1 cellular context compared by ENCODE assay signal in the genomic region with DNA sequence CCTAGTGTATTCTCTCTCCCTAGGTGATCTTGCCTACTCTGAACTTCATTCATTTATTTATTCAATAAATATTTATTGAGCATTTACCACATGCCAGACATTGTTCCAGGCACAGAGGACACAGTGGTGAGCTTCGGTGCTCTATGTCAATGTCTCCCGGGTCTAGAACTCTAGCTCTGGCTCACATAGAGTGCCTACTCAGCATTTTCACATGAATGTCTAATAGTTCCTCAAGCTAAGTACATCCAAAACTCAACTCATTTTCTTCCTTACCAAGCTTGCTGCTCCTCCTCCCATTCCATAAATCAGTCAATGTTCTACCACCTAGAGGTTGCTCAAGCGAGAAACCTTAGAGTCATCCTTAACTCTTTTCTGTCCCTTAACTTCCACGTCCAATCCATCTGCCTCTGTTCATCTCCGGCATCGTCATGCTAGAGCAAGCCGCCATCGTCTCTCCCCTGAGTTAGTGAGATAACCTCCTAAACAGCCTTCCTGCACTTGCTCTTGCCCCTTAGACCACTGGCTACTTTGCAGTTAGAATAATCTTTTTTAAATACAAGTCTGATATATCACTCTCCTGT.
TF ChIP-seq lines count a peak whose summit lies in the region.

No MANE protein-coding gene starts in this region.

TF ChIP-seq in K562, 482 proteins besides CTCF, POLR2A, EP300 and RAD21 (continued from another document and continues in another):
- TF ChIP-seq, protein P1, sequence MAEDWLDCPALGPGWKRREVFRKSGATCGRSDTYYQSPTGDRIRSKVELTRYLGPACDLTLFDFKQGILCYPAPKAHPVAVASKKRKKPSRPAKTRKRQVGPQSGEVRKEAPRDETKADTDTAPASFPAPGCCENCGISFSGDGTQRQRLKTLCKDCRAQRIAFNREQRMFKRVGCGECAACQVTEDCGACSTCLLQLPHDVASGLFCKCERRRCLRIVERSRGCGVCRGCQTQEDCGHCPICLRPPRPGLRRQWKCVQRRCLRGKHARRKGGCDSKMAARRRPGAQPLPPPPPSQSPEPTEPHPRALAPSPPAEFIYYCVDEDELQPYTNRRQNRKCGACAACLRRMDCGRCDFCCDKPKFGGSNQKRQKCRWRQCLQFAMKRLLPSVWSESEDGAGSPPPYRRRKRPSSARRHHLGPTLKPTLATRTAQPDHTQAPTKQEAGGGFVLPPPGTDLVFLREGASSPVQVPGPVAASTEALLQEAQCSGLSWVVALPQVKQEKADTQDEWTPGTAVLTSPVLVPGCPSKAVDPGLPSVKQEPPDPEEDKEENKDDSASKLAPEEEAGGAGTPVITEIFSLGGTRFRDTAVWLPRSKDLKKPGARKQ (CRISPR knock-in tag; IDR thresholded peaks at IDR 0.05), result no peak
- no peak for TF ChIP-seq EGR1 (conservative IDR thresholded peaks at IDR 0.05)
- no peak for TF ChIP-seq PHTF2 (CRISPR knock-in tag; IDR thresholded peaks at IDR 0.05)
- no peak for TF ChIP-seq ZNF778 (CRISPR knock-in tag; IDR thresholded peaks at IDR 0.05)
- no peak for TF ChIP-seq FOXK1 (CRISPR knock-in tag; IDR thresholded peaks at IDR 0.05; ENCODE audit: borderline replicate concordance)
- TF ChIP-seq ZC3H8 (IDR thresholded peaks at IDR 0.05), result no peak
- no peak for TF ChIP-seq SRSF3 (IDR thresholded peaks at IDR 0.05; ENCODE audit: insufficient read depth, low read length)
- TF ChIP-seq CBFA2T3 (IDR thresholded peaks at IDR 0.05), result 0 out of 2 replicates have a peak, but pooled peaks have one; percentile 13
- TF ChIP-seq, protein P2, sequence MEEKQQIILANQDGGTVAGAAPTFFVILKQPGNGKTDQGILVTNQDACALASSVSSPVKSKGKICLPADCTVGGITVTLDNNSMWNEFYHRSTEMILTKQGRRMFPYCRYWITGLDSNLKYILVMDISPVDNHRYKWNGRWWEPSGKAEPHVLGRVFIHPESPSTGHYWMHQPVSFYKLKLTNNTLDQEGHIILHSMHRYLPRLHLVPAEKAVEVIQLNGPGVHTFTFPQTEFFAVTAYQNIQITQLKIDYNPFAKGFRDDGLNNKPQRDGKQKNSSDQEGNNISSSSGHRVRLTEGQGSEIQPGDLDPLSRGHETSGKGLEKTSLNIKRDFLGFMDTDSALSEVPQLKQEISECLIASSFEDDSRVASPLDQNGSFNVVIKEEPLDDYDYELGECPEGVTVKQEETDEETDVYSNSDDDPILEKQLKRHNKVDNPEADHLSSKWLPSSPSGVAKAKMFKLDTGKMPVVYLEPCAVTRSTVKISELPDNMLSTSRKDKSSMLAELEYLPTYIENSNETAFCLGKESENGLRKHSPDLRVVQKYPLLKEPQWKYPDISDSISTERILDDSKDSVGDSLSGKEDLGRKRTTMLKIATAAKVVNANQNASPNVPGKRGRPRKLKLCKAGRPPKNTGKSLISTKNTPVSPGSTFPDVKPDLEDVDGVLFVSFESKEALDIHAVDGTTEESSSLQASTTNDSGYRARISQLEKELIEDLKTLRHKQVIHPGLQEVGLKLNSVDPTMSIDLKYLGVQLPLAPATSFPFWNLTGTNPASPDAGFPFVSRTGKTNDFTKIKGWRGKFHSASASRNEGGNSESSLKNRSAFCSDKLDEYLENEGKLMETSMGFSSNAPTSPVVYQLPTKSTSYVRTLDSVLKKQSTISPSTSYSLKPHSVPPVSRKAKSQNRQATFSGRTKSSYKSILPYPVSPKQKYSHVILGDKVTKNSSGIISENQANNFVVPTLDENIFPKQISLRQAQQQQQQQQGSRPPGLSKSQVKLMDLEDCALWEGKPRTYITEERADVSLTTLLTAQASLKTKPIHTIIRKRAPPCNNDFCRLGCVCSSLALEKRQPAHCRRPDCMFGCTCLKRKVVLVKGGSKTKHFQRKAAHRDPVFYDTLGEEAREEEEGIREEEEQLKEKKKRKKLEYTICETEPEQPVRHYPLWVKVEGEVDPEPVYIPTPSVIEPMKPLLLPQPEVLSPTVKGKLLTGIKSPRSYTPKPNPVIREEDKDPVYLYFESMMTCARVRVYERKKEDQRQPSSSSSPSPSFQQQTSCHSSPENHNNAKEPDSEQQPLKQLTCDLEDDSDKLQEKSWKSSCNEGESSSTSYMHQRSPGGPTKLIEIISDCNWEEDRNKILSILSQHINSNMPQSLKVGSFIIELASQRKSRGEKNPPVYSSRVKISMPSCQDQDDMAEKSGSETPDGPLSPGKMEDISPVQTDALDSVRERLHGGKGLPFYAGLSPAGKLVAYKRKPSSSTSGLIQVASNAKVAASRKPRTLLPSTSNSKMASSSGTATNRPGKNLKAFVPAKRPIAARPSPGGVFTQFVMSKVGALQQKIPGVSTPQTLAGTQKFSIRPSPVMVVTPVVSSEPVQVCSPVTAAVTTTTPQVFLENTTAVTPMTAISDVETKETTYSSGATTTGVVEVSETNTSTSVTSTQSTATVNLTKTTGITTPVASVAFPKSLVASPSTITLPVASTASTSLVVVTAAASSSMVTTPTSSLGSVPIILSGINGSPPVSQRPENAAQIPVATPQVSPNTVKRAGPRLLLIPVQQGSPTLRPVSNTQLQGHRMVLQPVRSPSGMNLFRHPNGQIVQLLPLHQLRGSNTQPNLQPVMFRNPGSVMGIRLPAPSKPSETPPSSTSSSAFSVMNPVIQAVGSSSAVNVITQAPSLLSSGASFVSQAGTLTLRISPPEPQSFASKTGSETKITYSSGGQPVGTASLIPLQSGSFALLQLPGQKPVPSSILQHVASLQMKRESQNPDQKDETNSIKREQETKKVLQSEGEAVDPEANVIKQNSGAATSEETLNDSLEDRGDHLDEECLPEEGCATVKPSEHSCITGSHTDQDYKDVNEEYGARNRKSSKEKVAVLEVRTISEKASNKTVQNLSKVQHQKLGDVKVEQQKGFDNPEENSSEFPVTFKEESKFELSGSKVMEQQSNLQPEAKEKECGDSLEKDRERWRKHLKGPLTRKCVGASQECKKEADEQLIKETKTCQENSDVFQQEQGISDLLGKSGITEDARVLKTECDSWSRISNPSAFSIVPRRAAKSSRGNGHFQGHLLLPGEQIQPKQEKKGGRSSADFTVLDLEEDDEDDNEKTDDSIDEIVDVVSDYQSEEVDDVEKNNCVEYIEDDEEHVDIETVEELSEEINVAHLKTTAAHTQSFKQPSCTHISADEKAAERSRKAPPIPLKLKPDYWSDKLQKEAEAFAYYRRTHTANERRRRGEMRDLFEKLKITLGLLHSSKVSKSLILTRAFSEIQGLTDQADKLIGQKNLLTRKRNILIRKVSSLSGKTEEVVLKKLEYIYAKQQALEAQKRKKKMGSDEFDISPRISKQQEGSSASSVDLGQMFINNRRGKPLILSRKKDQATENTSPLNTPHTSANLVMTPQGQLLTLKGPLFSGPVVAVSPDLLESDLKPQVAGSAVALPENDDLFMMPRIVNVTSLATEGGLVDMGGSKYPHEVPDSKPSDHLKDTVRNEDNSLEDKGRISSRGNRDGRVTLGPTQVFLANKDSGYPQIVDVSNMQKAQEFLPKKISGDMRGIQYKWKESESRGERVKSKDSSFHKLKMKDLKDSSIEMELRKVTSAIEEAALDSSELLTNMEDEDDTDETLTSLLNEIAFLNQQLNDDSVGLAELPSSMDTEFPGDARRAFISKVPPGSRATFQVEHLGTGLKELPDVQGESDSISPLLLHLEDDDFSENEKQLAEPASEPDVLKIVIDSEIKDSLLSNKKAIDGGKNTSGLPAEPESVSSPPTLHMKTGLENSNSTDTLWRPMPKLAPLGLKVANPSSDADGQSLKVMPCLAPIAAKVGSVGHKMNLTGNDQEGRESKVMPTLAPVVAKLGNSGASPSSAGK (IDR thresholded peaks at IDR 0.05), result no peak
- TF ChIP-seq ETV5 (CRISPR knock-in tag; IDR thresholded peaks at IDR 0.05; ENCODE audit: low read depth), result no peak
- TF ChIP-seq MAFF (IDR thresholded peaks at IDR 0.05; ENCODE audit: low read length), result peak; percentile 96
- TF ChIP-seq, protein P3, sequence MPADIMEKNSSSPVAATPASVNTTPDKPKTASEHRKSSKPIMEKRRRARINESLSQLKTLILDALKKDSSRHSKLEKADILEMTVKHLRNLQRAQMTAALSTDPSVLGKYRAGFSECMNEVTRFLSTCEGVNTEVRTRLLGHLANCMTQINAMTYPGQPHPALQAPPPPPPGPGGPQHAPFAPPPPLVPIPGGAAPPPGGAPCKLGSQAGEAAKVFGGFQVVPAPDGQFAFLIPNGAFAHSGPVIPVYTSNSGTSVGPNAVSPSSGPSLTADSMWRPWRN (IDR thresholded peaks at IDR 0.05; ENCODE audit: low read depth), result no peak
- TF ChIP-seq CEBPB (tag; IDR thresholded peaks at IDR 0.05), result peak; percentile 83
- TF ChIP-seq LEF1 (IDR thresholded peaks at IDR 0.05), result no peak
- no peak for TF ChIP-seq RBM22 (IDR thresholded peaks at IDR 0.05; ENCODE audit: low read depth, low read length, poor library complexity, severe bottlenecking)
- TF ChIP-seq, protein P4, sequence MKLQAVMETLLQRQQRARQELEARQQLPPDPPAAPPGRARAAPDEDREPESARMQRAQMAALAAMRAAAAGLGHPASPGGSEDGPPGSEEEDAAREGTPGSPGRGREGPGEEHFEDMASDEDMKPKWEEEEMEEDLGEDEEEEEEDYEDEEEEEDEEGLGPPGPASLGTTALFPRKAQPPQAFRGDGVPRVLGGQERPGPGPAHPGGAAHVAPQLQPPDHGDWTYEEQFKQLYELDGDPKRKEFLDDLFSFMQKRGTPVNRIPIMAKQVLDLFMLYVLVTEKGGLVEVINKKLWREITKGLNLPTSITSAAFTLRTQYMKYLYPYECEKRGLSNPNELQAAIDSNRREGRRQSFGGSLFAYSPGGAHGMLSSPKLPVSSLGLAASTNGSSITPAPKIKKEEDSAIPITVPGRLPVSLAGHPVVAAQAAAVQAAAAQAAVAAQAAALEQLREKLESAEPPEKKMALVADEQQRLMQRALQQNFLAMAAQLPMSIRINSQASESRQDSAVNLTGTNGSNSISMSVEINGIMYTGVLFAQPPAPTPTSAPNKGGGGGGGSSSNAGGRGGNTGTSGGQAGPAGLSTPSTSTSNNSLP (IDR thresholded peaks at IDR 0.05; ENCODE audit: borderline replicate concordance, low read depth, low read length), result no peak
- TF ChIP-seq BRF1 (IDR thresholded peaks at IDR 0.05; ENCODE audit: borderline replicate concordance, extremely low read depth, insufficient read length), result no peak
- TF ChIP-seq ZBTB7A (IDR thresholded peaks at IDR 0.05; ENCODE audit: borderline replicate concordance, control insufficient read depth, low read depth, low read length), result no peak
- no peak for TF ChIP-seq GTF2F1 (IDR thresholded peaks at IDR 0.05; ENCODE audit: low read depth, low read length)
- TF ChIP-seq TAF7 (tag; IDR thresholded peaks at IDR 0.05), result no peak
- TF ChIP-seq PHF21A (IDR thresholded peaks at IDR 0.05; ENCODE audit: borderline replicate concordance, low read depth), result no peak
- no peak for TF ChIP-seq GATAD2B (IDR thresholded peaks at IDR 0.05; ENCODE audit: borderline replicate concordance)
- TF ChIP-seq, protein P5, sequence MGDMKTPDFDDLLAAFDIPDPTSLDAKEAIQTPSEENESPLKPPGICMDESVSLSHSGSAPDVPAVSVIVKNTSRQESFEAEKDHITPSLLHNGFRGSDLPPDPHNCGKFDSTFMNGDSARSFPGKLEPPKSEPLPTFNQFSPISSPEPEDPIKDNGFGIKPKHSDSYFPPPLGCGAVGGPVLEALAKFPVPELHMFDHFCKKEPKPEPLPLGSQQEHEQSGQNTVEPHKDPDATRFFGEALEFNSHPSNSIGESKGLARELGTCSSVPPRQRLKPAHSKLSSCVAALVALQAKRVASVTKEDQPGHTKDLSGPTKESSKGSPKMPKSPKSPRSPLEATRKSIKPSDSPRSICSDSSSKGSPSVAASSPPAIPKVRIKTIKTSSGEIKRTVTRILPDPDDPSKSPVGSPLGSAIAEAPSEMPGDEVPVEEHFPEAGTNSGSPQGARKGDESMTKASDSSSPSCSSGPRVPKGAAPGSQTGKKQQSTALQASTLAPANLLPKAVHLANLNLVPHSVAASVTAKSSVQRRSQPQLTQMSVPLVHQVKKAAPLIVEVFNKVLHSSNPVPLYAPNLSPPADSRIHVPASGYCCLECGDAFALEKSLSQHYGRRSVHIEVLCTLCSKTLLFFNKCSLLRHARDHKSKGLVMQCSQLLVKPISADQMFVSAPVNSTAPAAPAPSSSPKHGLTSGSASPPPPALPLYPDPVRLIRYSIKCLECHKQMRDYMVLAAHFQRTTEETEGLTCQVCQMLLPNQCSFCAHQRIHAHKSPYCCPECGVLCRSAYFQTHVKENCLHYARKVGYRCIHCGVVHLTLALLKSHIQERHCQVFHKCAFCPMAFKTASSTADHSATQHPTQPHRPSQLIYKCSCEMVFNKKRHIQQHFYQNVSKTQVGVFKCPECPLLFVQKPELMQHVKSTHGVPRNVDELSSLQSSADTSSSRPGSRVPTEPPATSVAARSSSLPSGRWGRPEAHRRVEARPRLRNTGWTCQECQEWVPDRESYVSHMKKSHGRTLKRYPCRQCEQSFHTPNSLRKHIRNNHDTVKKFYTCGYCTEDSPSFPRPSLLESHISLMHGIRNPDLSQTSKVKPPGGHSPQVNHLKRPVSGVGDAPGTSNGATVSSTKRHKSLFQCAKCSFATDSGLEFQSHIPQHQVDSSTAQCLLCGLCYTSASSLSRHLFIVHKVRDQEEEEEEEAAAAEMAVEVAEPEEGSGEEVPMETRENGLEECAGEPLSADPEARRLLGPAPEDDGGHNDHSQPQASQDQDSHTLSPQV (IDR thresholded peaks at IDR 0.05), result no peak
- TF ChIP-seq PPARD (CRISPR knock-in tag; IDR thresholded peaks at IDR 0.05), result no peak
- no peak for TF ChIP-seq HMG20B (CRISPR knock-in tag; IDR thresholded peaks at IDR 0.05)
